1 cellular context compared by ENCODE assay signal in genomic region chr3:127135241-127136023, GRCh38.
TF ChIP-seq lines count a peak whose summit lies in the region.

No MANE protein-coding gene starts in this region.

TF ChIP-seq in IMR-90, 13 proteins besides CTCF, POLR2A, EP300 and RAD21 (continued from another document):
- TF ChIP-seq ELK1 (IDR thresholded peaks at IDR 0.05; ENCODE audit: borderline replicate concordance, low read depth, low read length): no peak
- TF ChIP-seq RFX5 (IDR thresholded peaks at IDR 0.05; ENCODE audit: low read depth, low read length): no peak
- TF ChIP-seq CHD1 (IDR thresholded peaks at IDR 0.05; ENCODE audit: low read depth, low read length): no peak
- no peak for TF ChIP-seq SMC3 (IDR thresholded peaks at IDR 0.05; ENCODE audit: low read depth, low read length)
- no peak for TF ChIP-seq NFE2L2 (IDR thresholded peaks at IDR 0.05; ENCODE audit: low read depth, low read length)
TF ChIP-seq in IMR-90: peak in this region for 0.
